In the genomic region with DNA sequence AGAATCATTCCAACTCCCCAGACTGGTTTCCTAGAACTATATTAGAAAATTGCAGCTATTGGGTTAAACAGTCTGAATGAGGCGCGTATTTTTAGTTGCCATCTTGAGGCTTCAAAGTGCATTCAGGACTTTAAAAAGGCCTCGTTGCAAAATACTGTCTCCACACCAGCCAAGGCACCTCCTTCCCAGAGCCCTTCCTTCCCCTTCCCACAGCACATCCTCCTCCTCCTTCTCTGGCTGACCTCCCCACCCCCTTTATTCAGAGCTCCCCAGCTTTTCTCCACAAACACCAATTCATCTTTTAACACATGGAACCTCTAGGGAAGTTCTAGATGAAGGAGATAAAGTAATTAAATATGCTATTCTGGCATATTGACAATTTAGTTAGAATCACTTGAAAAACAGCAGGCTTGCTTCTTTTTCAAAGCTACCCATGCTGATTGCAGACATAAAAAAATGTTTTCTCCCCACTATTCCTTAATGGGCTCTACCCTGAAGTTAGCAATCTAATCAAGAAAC, we compare ENCODE assay signal across 15 cellular contexts.
"Had no signal": no experiment of that assay in that cellular context is flagged by ENCODE, and none has a peak within 500 bp of the region (broad histone marks: within the 10 kb centered on the region; RNA-seq: fewer than 3 reads in every experiment).

No MANE protein-coding gene starts in this region.

- H3K4me1 ChIP-seq: gastroesophageal sphincter had no signal

- H3K27me3 ChIP-seq: adrenal gland had no signal

- DNase-seq: activated CD4-positive, alpha-beta T cell treated with anti-CD3 and anti-CD28 coated beads, Interleukin-2, amount 50 U/mL, for 1 hour; activated T-cell treated with anti-CD3 and anti-CD28 coated beads for 4 hours; adrenal gland; caudate nucleus; cortex of kidney; effector memory CD4-positive, alpha-beta T cell; left ventricle myocardium superior; midbrain; right cardiac atrium; stimulated activated CD4-positive, alpha-beta T cell treated with anti-CD3 and anti-CD28 coated beads, Interleukin-2, amount 100 ng/mL, for 24 hours; stimulated activated naive CD4-positive, alpha-beta T cell treated with Interleukin-2 at 50 U/mL for 16 hours had no signal

- H3K9me3 ChIP-seq: adrenal gland, gastroesophageal sphincter, thoracic aorta had no signal

- H3K4me3 ChIP-seq: adrenal gland, gastroesophageal sphincter, thoracic aorta had no signal

- ATAC-seq: activated T-helper 17 cell treated with anti-CD3 and anti-CD28 coated beads, Interleukin-2, amount 50 U/mL, for 72 hours; gastroesophageal sphincter; left ventricle myocardium superior; right cardiac atrium had no signal

- H3K27ac ChIP-seq: epithelial cell of prostate, gastroesophageal sphincter, thoracic aorta had no signal

- H3K36me3 ChIP-seq: adrenal gland, gastroesophageal sphincter, thoracic aorta had no signal
